ENCODE assay signal across 11 cellular contexts in the genomic region with DNA sequence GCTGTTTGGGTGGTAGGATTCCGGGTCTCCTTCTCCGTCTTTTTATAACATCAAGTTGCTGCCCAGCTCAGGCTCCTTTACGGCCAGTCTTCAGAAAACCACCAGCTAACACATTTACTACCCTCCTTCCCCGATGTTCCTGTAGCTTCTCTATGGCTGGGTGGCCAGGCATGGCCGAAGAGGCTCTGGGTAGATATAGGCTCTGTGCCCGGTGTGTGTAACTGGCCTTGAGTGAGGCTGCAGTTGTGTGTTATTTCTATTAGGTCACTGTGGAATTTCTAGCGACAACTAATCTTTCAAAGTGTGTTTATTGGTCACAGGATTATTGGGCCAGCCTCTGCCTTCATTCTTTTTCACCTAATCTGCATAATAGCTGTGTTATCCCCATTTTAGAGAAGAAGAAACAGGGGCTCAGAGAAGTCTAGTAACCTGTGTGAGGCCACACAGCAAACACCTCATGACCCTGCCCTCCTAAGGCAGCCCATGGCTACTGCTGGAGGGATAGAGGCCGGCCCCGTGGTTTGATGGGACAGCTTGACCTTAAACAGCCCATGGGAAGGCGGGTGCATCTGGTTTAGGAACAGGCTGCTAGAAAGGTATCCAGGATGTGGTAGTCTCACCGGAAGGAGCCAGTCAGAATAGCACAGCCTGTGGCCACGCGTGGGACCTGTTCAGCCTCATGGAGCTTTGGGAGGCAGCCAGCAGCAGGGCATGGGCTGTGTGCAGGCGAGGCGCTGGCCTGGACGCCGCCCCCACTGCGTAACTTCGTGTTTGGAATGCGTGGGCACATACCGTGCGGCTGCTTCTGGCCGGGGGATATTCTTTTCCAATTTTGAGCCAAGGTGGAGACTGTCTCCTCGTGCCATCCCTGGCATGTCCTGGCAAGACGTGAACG. TPM values are rescaled to one million over a fixed set of nuclear protein-coding genes. Genes with fewer than 3 reads are reported as not detected.
DNase-seq lines count a peak whose midpoint lies in the region; ATAC-seq and TF ChIP-seq lines count a peak whose summit lies in the region.
"Had no signal": no experiment of that assay in that cellular context is flagged by ENCODE, and none has a peak within 500 bp of the region (broad histone marks: within the 10 kb centered on the region; RNA-seq: fewer than 3 reads in every experiment).

No MANE protein-coding gene starts in this region.

- CTCF ChIA-PET in PC-9 (lab: Charles Lee) = no interaction called here

- no peak overlapping the region for H3K27ac Mint-ChIP-seq in natural killer cell

- H3K9me3 Mint-ChIP-seq in natural killer cell = no peaks in the 10 kb centered on the region

- H3K4me3 ChIP-seq in ascending aorta (no peak overlapping the region), vagina (no peak overlapping the region), PC-9 (no peak overlapping the region)

- H3F3A ChIP-seq in PC-9 (ENCODE audit: insufficient read depth, low read depth) = no peaks in the 10 kb centered on the region

- POLR2A ChIA-PET in PC-9 (lab: Charles Lee; ENCODE audit: unreplicated experiment) = no interaction called here

- H3K4me1 Mint-ChIP-seq in natural killer cell = no peaks in the 10 kb centered on the region

- H3K27me3 Mint-ChIP-seq in natural killer cell (ENCODE audit: low read depth in 2 of 2) = peaks cover 13 to 26% of the 10 kb centered on the region in 2 donors

- H3K27me3 ChIP-seq in ascending aorta = no peaks in the 10 kb centered on the region
- no peaks in the 10 kb centered on the region for H3K27me3 ChIP-seq in vagina
- no peaks in the 10 kb centered on the region for H3K27me3 ChIP-seq in PC-9 (ENCODE audit: insufficient read depth, low read depth)

- H3K9me2 ChIP-seq in PC-9 (ENCODE audit: insufficient read depth) = no peaks in the 10 kb centered on the region

- no peak overlapping the region for H2AFZ ChIP-seq in PC-9

- BruUV-seq in PC-9 (replicated peaks; lab: Mats Ljungman, UMichigan) = no TSS peak

- peak overlapping the region; percentile 70 to 95 for H3K27ac ChIP-seq in ascending aorta
- peak overlapping the region; percentile 81 for H3K27ac ChIP-seq in vagina
- H3K27ac ChIP-seq in PC-9 = no peak overlapping the region
- H3K27ac ChIP-seq: VCaP had no signal

- TF ChIP-seq CTCF in ascending aorta (IDR thresholded peaks at IDR 0.05) = no peak
- no peak for TF ChIP-seq CTCF in natural killer cell (IDR thresholded peaks at IDR 0.05)
- TF ChIP-seq CTCF in vagina (IDR thresholded peaks at IDR 0.05) = no peak
- no peak for TF ChIP-seq CTCF in PC-9 (conservative IDR thresholded peaks at IDR 0.05)

- H3K4me3 Mint-ChIP-seq in natural killer cell = no peak overlapping the region

- peak; percentile 20 for DNase-seq in stimulated activated CD4-positive, alpha-beta T cell treated with anti-CD3 and anti-CD28 coated beads, Interleukin-1b, Interleukin-23, amount 100 ng/mL, for 48 hours
- DNase-seq in stimulated activated CD4-positive, alpha-beta T cell treated with anti-CD3 and anti-CD28 coated beads, Interleukin-4, amount 100 ng/mL, for 1 hour = no peak
- DNase-seq in ascending aorta (ENCODE audit: low spot score in 2 of 2) (no peak), natural killer cell (no peak), vagina (ENCODE audit: extremely low spot score in 2 of 2) (no peak), PC-9 (no peak), NCI-H69 (lab: John Stamatoyannopoulos, UW) (no peak), GM03348 (ENCODE audit: low spot score) (no peak)
- DNase-seq: NCI-H2029 had no signal

- H3K9me3 ChIP-seq in ascending aorta (no peaks in the 10 kb centered on the region), vagina (no peaks in the 10 kb centered on the region), PC-9 (ENCODE audit: insufficient read depth, low read depth) (no peaks in the 10 kb centered on the region)

- H3K36me3 ChIP-seq in ascending aorta (no peaks in the 10 kb centered on the region), vagina (no peaks in the 10 kb centered on the region), PC-9 (ENCODE audit: low read depth) (no peaks in the 10 kb centered on the region)

- TF ChIP-seq POLR2A in vagina (IDR thresholded peaks at IDR 0.05) = no peak

- peak in 2 of 3 donors; percentile 24 to 41 for ATAC-seq in natural killer cell

- H3K36me3 Mint-ChIP-seq in natural killer cell = no peaks in the 10 kb centered on the region

- no peaks in the 10 kb centered on the region for H4K20me1 ChIP-seq in PC-9 (ENCODE audit: insufficient read depth)

- intact Hi-C loops in ascending aorta (cut with DNase I) (loop anchor here (5.0 to 10.0 kb wide), 3 partner anchors 119 to 1924 kb away; a partner anchor contains a TSS), natural killer cell (cut with micrococcal nuclease) (no loop called here), vagina (cut with DNase I) (loop anchor here (10.0 kb wide), 1 partner anchor 116 kb away; a partner anchor contains a TSS), PC-9 (cut with micrococcal nuclease; ENCODE audit: unreplicated experiment) (no loop called here)

- no peaks in the 10 kb centered on the region for H3K79me2 ChIP-seq in PC-9 (ENCODE audit: low read depth)

- H3K4me2 ChIP-seq in PC-9 = no peak overlapping the region

- peaks cover 16 to 56% of the 10 kb centered on the region in 2 donors for H3K4me1 ChIP-seq in ascending aorta
- peaks cover 66% of the 10 kb centered on the region for H3K4me1 ChIP-seq in vagina
- peaks cover 10% of the 10 kb centered on the region for H3K4me1 ChIP-seq in PC-9 (replicated peaks; ENCODE audit: insufficient read depth)

RNA-seq across cellular contexts. Expression of a gene that starts 29.7 kb away (rescaled TPM):
- 112 TPM for total RNA-seq in ascending aorta
- not detected for total RNA-seq in natural killer cell
- total RNA-seq in vagina = 116 TPM
- 14.9 and 18.0 TPM in 2 replicates for total RNA-seq in PC-9 (2021)

RNA-seq across cellular contexts. Expression of a gene that starts 36.6 kb away (rescaled TPM):
- total RNA-seq in ascending aorta (not detected), natural killer cell (not detected), vagina (not detected), PC-9 (2021) (not detected in 2 replicates)
- total RNA-seq: lung microvascular endothelial cell had no signal

Comparison
In these comparisons a context has a peak if more than half of its experiments do, and no peak if none do; other contexts are left out.
1. RNA of a gene that starts 29.7 kb away (total RNA-seq): 116 TPM in vagina (single experiment), 112 TPM in ascending aorta (single experiment) and 14.9 to 18.0 TPM in PC-9; not detected in natural killer cell; every median in the first group is over 10 times any median in the second.
2. intact Hi-C loops: an anchor here in ascending aorta (5.0 to 10.0 kb wide) and vagina (10.0 kb wide); none called in natural killer cell and PC-9.